12 cellular contexts compared by ENCODE assay signal in the genomic region with DNA sequence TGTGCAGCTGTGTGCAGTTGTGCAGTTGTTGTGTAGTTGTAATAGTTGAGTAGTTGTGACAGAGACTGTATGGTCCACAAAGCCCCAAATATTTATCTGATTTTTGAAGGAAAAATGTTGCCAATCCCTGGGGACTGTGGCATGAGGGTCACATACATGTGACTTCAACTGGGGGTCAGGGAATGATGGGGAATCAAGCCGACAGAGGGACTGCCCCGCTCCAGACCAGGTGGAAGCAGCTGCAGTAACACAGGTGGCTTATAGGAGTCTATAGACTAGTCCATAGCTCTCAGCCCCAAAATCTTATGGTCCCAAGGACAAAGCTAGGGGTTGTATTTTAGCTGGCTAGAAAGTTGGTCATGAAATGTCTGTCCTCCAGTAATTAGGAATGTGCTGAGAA. TPM values are rescaled to one million over a fixed set of nuclear protein-coding genes. Genes with fewer than 3 reads are reported as not detected.
A peak's percentile ranks its signal among the peaks of the same experiment; 100 is the strongest.
DNase-seq lines count a peak whose midpoint lies in the region; ATAC-seq and TF ChIP-seq lines count a peak whose summit lies in the region.
"Had no signal": no experiment of that assay in that cellular context is flagged by ENCODE, and none has a peak within 500 bp of the region (broad histone marks: within the 10 kb centered on the region; RNA-seq: fewer than 3 reads in every experiment).

No MANE protein-coding gene starts in this region.

- no peaks in the 10 kb centered on the region for H3K27me3 ChIP-seq in heart right ventricle
- no peaks in the 10 kb centered on the region for H3K27me3 ChIP-seq in Panc1 (ENCODE audit: control insufficient read depth, insufficient read depth, low read length)
- H3K27me3 ChIP-seq in mesenchymal stem cell (ENCODE audit: control insufficient read depth in 1 of 2, insufficient read depth in 1 of 2, low read length in 2 of 2): no peaks in the 10 kb centered on the region

- H2BK15ac ChIP-seq in mesenchymal stem cell (ENCODE audit: low read depth, poor library complexity, severe bottlenecking): no peak overlapping the region

- peaks cover 0 to 93% (median 40%) of the 10 kb centered on the region in 9 donors for H3K36me3 ChIP-seq in heart right ventricle
- peaks cover 27% of the 10 kb centered on the region for H3K36me3 ChIP-seq in Panc1 (ENCODE audit: control insufficient read depth, insufficient read depth, low read length)
- peaks cover 69 to 94% of the 10 kb centered on the region in 2 experiments for H3K36me3 ChIP-seq in mesenchymal stem cell (ENCODE audit: control insufficient read depth in 1 of 2, insufficient read depth in 2 of 2, low read depth in 1 of 2, low read length in 2 of 2)

- intact Hi-C loops in heart right ventricle (cut with DNase I) (loop anchor here in 5 of 10 donors (1.0 to 5.0 kb wide), 3 partner anchors 152 to 153 kb away; no protein-coding TSS in a partner anchor), left ventricle myocardium superior (cut with micrococcal nuclease) (no loop called here), Panc1 (cut with micrococcal nuclease; ENCODE audit: unreplicated experiment) (no loop called here)

- in situ Hi-C loops in Panc1 (cut with HindIII; ENCODE audit: low pct_unique_long_range_greater_than_20kb, low sequenced_read_pairs): no loop called here

- H3K4me1 ChIP-seq in heart right ventricle (peaks cover 3 to 88% (median 31%) of the 10 kb centered on the region in 9 donors), Panc1 (ENCODE audit: control insufficient read depth, insufficient read depth, low read length) (peaks cover 69% of the 10 kb centered on the region), mesenchymal stem cell (ENCODE audit: control insufficient read depth, insufficient read depth, low read depth, low read length) (peaks cover 18% of the 10 kb centered on the region)

- no peak overlapping the region for H3K4ac ChIP-seq in mesenchymal stem cell (ENCODE audit: low read depth in 1 of 2, low read length in 2 of 2)

- H3K18ac ChIP-seq in mesenchymal stem cell (ENCODE audit: low read depth in 1 of 2, low read length in 2 of 2): no peak overlapping the region

- H3K27ac ChIP-seq in heart right ventricle (peak overlapping the region in 7 of 10 donors; percentile 5 to 93 (median 31)), Panc1 (ENCODE audit: low read length) (peak overlapping the region; percentile 100), mesenchymal stem cell (ENCODE audit: low read length, poor library complexity, severe bottlenecking) (peak overlapping the region; percentile 10)
- H3K27ac ChIP-seq: C4-2B had no signal

- no peak overlapping the region for H3K23ac ChIP-seq in mesenchymal stem cell (ENCODE audit: low read length in 2 of 2)

- no peak overlapping the region for H4K91ac ChIP-seq in mesenchymal stem cell (ENCODE audit: low read length)

- H3K14ac ChIP-seq in mesenchymal stem cell (ENCODE audit: low read length in 2 of 2): no peak overlapping the region

- peaks cover 94% of the 10 kb centered on the region for H3K4me1 Mint-ChIP-seq in HFFc6 (ENCODE audit: low read depth)

- ATAC-seq in heart right ventricle (no peak), left ventricle myocardium superior (no peak), Panc1 (no peak), GM21528 (IDR thresholded peaks at IDR 0.05; ENCODE audit: low FRiP score, unreplicated experiment) (no peak), HG03135 (IDR thresholded peaks at IDR 0.05; ENCODE audit: unreplicated experiment) (no peak)

- H2AK5ac ChIP-seq in mesenchymal stem cell (ENCODE audit: low read length, severe bottlenecking): no peak overlapping the region

- peaks cover 2% of the 10 kb centered on the region for H3K27me3 Mint-ChIP-seq in HFFc6 (ENCODE audit: insufficient read depth)
- H3K27me3 Mint-ChIP-seq: CD4-positive, alpha-beta T cell had no signal

- H3K4me3 ChIP-seq in heart right ventricle (no peak overlapping the region), Panc1 (ENCODE audit: low read depth in 2 of 2, low read length in 2 of 2) (no peak overlapping the region), mesenchymal stem cell (ENCODE audit: insufficient read depth in 1 of 2, low read depth in 1 of 2, low read length in 2 of 2) (no peak overlapping the region)

- H3K36me3 Mint-ChIP-seq in HFFc6 (ENCODE audit: low read depth): peaks cover 91% of the 10 kb centered on the region

- WGBS in heart right ventricle, 2 donors: 73 to 83% methylated on average over 2 of the region's 2 CpGs
- WGBS in mesenchymal stem cell: 97% methylated on average over 2 of the region's 2 CpGs

- POLR2A ChIA-PET in Panc1 (lab: Charles Lee): no interaction called here

- no peaks in the 10 kb centered on the region for H3K9me3 Mint-ChIP-seq in HFFc6
- H3K9me3 Mint-ChIP-seq: CD4-positive, alpha-beta T cell had no signal

- peaks cover 2% of the 10 kb centered on the region for H3K79me1 ChIP-seq in mesenchymal stem cell (replicated peaks; ENCODE audit: low read length, poor library complexity, severe bottlenecking)

- H2AFZ ChIP-seq in mesenchymal stem cell (ENCODE audit: low read depth, low read length): no peak overlapping the region

- no peak overlapping the region for H2BK120ac ChIP-seq in mesenchymal stem cell (ENCODE audit: low read depth, low read length)

- no peaks in the 10 kb centered on the region for H3K9me3 ChIP-seq in heart right ventricle
- H3K9me3 ChIP-seq in Panc1 (ENCODE audit: control insufficient read depth, insufficient read depth, low read depth, low read length): no peaks in the 10 kb centered on the region
- H3K9me3 ChIP-seq in mesenchymal stem cell (ENCODE audit: control insufficient read depth, low read length): no peaks in the 10 kb centered on the region
- H3K9me3 ChIP-seq: Caco-2 had no signal

- no peak overlapping the region for H3K4me2 ChIP-seq in mesenchymal stem cell (ENCODE audit: low read length, poor library complexity, severe bottlenecking)

- H3K4me3 Mint-ChIP-seq in HFFc6: no peak overlapping the region
- H3K4me3 Mint-ChIP-seq: CD4-positive, alpha-beta T cell had no signal

- peak overlapping the region; percentile 77 for H3K27ac Mint-ChIP-seq in HFFc6
- H3K27ac Mint-ChIP-seq: CD4-positive, alpha-beta T cell had no signal

- H2BK12ac ChIP-seq in mesenchymal stem cell (ENCODE audit: low read length in 2 of 2): no peak overlapping the region

- no peak overlapping the region for H4K8ac ChIP-seq in mesenchymal stem cell (ENCODE audit: low read length)

- TF ChIP-seq CTCF in heart right ventricle (IDR thresholded peaks at IDR 0.05) (no peak), HFFc6 (IDR thresholded peaks at IDR 0.05) (no peak), Panc1 (IDR thresholded peaks at IDR 0.05) (no peak)

- CTCF ChIA-PET in Panc1 (lab: Charles Lee): interaction anchor here (0.7 kb wide), 1 partner anchor 152 kb away, joined by 3 read pairs; no protein-coding TSS in a partner anchor

- no TSS peak for BruUV-seq in Panc1 (replicated peaks; lab: Mats Ljungman, UMichigan)

- DNase-seq in heart right ventricle: no peak
- DNase-seq in left ventricle myocardium superior: no peak
- DNase-seq in HFFc6: no peak
- no peak for DNase-seq in Panc1 (ENCODE audit: low read depth, low spot score)
- DNase-seq in mesenchymal stem cell: no peak
- no peak for DNase-seq in AG20443 (ENCODE audit: low spot score)
- DNase-seq: ACHN had no signal

- H3K9ac ChIP-seq in mesenchymal stem cell (ENCODE audit: low read length): no peak overlapping the region

- no peak overlapping the region for H2BK5ac ChIP-seq in mesenchymal stem cell (ENCODE audit: low read depth, low read length, poor library complexity, severe bottlenecking)

RNA-seq across cellular contexts. Expression of gene FHL2, which starts 29.8 kb away (rescaled TPM):
- 1,000 to 10,000 TPM in 9 of 10 donors, 100 to 1,000 TPM in 1; 598 to 2,354 (median 1,687) TPM for total RNA-seq in heart right ventricle
- polyA plus RNA-seq in heart right ventricle: 100 to 1,000 TPM; 437 to 653 TPM
- total RNA-seq in left ventricle myocardium superior: 1,772 TPM
- total RNA-seq in HFFc6 (2021; fragmentation: NEBNext Ultra II Directional; extraction: Animal tissue kit (Norgen Biotek cat#: 25700)): 100 to 1,000 TPM; 211 to 281 (median 243) TPM
- total RNA-seq in Panc1 (2021; ENCODE audit: unreplicated experiment): 378 TPM
- polyA plus RNA-seq in Panc1 (2012; ENCODE audit: insufficient read length): 411 TPM
- 258 TPM for polyA plus RNA-seq in mesenchymal stem cell (2013, experiment 1 of 2)
- polyA plus RNA-seq in mesenchymal stem cell (2013, experiment 2 of 2): 261 TPM

RNA-seq across cellular contexts. Expression of gene C2orf49, which starts 31.7 kb away (rescaled TPM):
- total RNA-seq in heart right ventricle: 10 to 100 TPM; 12.2 to 22.9 (median 17.2) TPM
- polyA plus RNA-seq in heart right ventricle: 1 to 10 TPM; 9.0 to 9.1 TPM
- 18.6 TPM for total RNA-seq in left ventricle myocardium superior
- 10 to 100 TPM; 17.7 to 25.4 (median 20.0) TPM for total RNA-seq in HFFc6 (2021; fragmentation: NEBNext Ultra II Directional; extraction: Animal tissue kit (Norgen Biotek cat#: 25700))
- 20.0 TPM for total RNA-seq in Panc1 (2021; ENCODE audit: unreplicated experiment)
- polyA plus RNA-seq in Panc1 (2012; ENCODE audit: insufficient read length): 24.3 TPM
- 19.4 TPM for polyA plus RNA-seq in mesenchymal stem cell (2013, experiment 1 of 2)
- 18.0 TPM for polyA plus RNA-seq in mesenchymal stem cell (2013, experiment 2 of 2)

RNA-seq across cellular contexts. Expression of gene TGFBRAP1, which starts 39.5 kb away (rescaled TPM):
- 10 to 100 TPM in 9 of 10 donors, 1 to 10 TPM in 1; 8.3 to 12.7 (median 10.5) TPM for total RNA-seq in heart right ventricle
- 1 to 10 TPM; 2.1 to 3.4 TPM for polyA plus RNA-seq in heart right ventricle
- 9.8 TPM for total RNA-seq in left ventricle myocardium superior
- 10 to 100 TPM; 18.9 to 22.5 (median 19.8) TPM for total RNA-seq in HFFc6 (2021; fragmentation: NEBNext Ultra II Directional; extraction: Animal tissue kit (Norgen Biotek cat#: 25700))
- 32.7 TPM for total RNA-seq in Panc1 (2021; ENCODE audit: unreplicated experiment)
- polyA plus RNA-seq in Panc1 (2012; ENCODE audit: insufficient read length): 24.5 TPM
- polyA plus RNA-seq in mesenchymal stem cell (2013, experiment 1 of 2): 18.5 TPM
- polyA plus RNA-seq in mesenchymal stem cell (2013, experiment 2 of 2): 18.7 TPM

Comparison
In these comparisons a context has a peak if more than half of its experiments do, and no peak if none do; other contexts are left out.
1. H3K27ac ChIP-seq: peak in every context shown above with its lines; median percentile 100 in Panc1; 31 in heart right ventricle; 10 in mesenchymal stem cell.